ENCODE assay signal across 1 cellular context in genomic region chr12:121128908-121129704, GRCh38.
A peak's percentile ranks its signal among the peaks of the same experiment; 100 is the strongest.
TF ChIP-seq lines count a peak whose summit lies in the region.

No MANE protein-coding gene starts in this region.

TF ChIP-seq in K562, 482 proteins besides CTCF, POLR2A, EP300 and RAD21 (continued from another document and continues in another):
- TF ChIP-seq, protein P1, sequence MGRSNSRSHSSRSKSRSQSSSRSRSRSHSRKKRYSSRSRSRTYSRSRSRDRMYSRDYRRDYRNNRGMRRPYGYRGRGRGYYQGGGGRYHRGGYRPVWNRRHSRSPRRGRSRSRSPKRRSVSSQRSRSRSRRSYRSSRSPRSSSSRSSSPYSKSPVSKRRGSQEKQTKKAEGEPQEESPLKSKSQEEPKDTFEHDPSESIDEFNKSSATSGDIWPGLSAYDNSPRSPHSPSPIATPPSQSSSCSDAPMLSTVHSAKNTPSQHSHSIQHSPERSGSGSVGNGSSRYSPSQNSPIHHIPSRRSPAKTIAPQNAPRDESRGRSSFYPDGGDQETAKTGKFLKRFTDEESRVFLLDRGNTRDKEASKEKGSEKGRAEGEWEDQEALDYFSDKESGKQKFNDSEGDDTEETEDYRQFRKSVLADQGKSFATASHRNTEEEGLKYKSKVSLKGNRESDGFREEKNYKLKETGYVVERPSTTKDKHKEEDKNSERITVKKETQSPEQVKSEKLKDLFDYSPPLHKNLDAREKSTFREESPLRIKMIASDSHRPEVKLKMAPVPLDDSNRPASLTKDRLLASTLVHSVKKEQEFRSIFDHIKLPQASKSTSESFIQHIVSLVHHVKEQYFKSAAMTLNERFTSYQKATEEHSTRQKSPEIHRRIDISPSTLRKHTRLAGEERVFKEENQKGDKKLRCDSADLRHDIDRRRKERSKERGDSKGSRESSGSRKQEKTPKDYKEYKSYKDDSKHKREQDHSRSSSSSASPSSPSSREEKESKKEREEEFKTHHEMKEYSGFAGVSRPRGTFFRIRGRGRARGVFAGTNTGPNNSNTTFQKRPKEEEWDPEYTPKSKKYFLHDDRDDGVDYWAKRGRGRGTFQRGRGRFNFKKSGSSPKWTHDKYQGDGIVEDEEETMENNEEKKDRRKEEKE (IDR thresholded peaks at IDR 0.05; ENCODE audit: borderline replicate concordance in 1 of 2, control insufficient read depth in 1 of 2, low read depth in 2 of 2, low read length in 1 of 2): no peak
- no peak for TF ChIP-seq PHB (CRISPR knock-in tag; IDR thresholded peaks at IDR 0.05)
- TF ChIP-seq ZBTB12 (CRISPR knock-in tag; IDR thresholded peaks at IDR 0.05): no peak
- peak; percentile 14; the same call in 1 of the 2 replicates for TF ChIP-seq HCFC1 (IDR thresholded peaks at IDR 0.05; ENCODE audit: low read depth, low read length)
- TF ChIP-seq, protein P2, sequence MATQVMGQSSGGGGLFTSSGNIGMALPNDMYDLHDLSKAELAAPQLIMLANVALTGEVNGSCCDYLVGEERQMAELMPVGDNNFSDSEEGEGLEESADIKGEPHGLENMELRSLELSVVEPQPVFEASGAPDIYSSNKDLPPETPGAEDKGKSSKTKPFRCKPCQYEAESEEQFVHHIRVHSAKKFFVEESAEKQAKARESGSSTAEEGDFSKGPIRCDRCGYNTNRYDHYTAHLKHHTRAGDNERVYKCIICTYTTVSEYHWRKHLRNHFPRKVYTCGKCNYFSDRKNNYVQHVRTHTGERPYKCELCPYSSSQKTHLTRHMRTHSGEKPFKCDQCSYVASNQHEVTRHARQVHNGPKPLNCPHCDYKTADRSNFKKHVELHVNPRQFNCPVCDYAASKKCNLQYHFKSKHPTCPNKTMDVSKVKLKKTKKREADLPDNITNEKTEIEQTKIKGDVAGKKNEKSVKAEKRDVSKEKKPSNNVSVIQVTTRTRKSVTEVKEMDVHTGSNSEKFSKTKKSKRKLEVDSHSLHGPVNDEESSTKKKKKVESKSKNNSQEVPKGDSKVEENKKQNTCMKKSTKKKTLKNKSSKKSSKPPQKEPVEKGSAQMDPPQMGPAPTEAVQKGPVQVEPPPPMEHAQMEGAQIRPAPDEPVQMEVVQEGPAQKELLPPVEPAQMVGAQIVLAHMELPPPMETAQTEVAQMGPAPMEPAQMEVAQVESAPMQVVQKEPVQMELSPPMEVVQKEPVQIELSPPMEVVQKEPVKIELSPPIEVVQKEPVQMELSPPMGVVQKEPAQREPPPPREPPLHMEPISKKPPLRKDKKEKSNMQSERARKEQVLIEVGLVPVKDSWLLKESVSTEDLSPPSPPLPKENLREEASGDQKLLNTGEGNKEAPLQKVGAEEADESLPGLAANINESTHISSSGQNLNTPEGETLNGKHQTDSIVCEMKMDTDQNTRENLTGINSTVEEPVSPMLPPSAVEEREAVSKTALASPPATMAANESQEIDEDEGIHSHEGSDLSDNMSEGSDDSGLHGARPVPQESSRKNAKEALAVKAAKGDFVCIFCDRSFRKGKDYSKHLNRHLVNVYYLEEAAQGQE (CRISPR knock-in tag; IDR thresholded peaks at IDR 0.05; ENCODE audit: low read depth): no peak
- TF ChIP-seq ZNF347 (CRISPR knock-in tag; IDR thresholded peaks at IDR 0.05; ENCODE audit: low read depth): no peak
- peak; percentile 57 for TF ChIP-seq MYC (IDR thresholded peaks at IDR 0.05; ENCODE audit: low read depth, low read length)
- TF ChIP-seq MYC (CRISPR knock-in tag; IDR thresholded peaks at IDR 0.05; ENCODE audit: borderline replicate concordance, low read depth): no peak
- no peak for TF ChIP-seq POLR3G (IDR thresholded peaks at IDR 0.05; ENCODE audit: extremely low read depth, insufficient read length, insufficient replicate concordance)
- TF ChIP-seq CXXC5 (CRISPR knock-in tag; IDR thresholded peaks at IDR 0.05): peak; percentile 27; the same call in 1 of the 2 replicates
- no peak for TF ChIP-seq SAFB2 (IDR thresholded peaks at IDR 0.05; ENCODE audit: borderline replicate concordance, low read depth, low read length, severe bottlenecking)
- TF ChIP-seq HNRNPL (IDR thresholded peaks at IDR 0.05; ENCODE audit: low read depth, low read length): no peak
- TF ChIP-seq NR2C2 (CRISPR knock-in tag; IDR thresholded peaks at IDR 0.05): no peak
- TF ChIP-seq NR2C2 (tag; IDR thresholded peaks at IDR 0.05): peak; percentile 79; the same call in 1 of the 2 replicates
- no peak for TF ChIP-seq STAT5A (IDR thresholded peaks at IDR 0.05; ENCODE audit: borderline replicate concordance, low read length)
- no peak for TF ChIP-seq ZNF584 (CRISPR knock-in tag; IDR thresholded peaks at IDR 0.05; ENCODE audit: low read depth)
- no peak for TF ChIP-seq ELK3 (CRISPR knock-in tag; IDR thresholded peaks at IDR 0.05)
- TF ChIP-seq ZNF133 (CRISPR knock-in tag; IDR thresholded peaks at IDR 0.05): no peak
- 0 out of 2 replicates have a peak, but pooled peaks have one; percentile 5 for TF ChIP-seq SMAD3 (CRISPR knock-in tag; conservative IDR thresholded peaks at IDR 0.05)
- no peak for TF ChIP-seq ZNF609 (CRISPR knock-in tag; IDR thresholded peaks at IDR 0.05; ENCODE audit: borderline replicate concordance)
- TF ChIP-seq RBM22 (IDR thresholded peaks at IDR 0.05; ENCODE audit: low read depth, low read length, poor library complexity, severe bottlenecking): no peak
- TF ChIP-seq SNAPC5 (CRISPR knock-in tag; IDR thresholded peaks at IDR 0.05): no peak
- TF ChIP-seq SIRT6 (IDR thresholded peaks at IDR 0.05; ENCODE audit: low read depth, low read length): no peak
- TF ChIP-seq, protein P3, sequence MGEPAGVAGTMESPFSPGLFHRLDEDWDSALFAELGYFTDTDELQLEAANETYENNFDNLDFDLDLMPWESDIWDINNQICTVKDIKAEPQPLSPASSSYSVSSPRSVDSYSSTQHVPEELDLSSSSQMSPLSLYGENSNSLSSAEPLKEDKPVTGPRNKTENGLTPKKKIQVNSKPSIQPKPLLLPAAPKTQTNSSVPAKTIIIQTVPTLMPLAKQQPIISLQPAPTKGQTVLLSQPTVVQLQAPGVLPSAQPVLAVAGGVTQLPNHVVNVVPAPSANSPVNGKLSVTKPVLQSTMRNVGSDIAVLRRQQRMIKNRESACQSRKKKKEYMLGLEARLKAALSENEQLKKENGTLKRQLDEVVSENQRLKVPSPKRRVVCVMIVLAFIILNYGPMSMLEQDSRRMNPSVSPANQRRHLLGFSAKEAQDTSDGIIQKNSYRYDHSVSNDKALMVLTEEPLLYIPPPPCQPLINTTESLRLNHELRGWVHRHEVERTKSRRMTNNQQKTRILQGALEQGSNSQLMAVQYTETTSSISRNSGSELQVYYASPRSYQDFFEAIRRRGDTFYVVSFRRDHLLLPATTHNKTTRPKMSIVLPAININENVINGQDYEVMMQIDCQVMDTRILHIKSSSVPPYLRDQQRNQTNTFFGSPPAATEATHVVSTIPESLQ (CRISPR knock-in tag; IDR thresholded peaks at IDR 0.05): 0 out of 2 replicates have a peak, but pooled peaks have one; percentile 68
- TF ChIP-seq, protein P4, sequence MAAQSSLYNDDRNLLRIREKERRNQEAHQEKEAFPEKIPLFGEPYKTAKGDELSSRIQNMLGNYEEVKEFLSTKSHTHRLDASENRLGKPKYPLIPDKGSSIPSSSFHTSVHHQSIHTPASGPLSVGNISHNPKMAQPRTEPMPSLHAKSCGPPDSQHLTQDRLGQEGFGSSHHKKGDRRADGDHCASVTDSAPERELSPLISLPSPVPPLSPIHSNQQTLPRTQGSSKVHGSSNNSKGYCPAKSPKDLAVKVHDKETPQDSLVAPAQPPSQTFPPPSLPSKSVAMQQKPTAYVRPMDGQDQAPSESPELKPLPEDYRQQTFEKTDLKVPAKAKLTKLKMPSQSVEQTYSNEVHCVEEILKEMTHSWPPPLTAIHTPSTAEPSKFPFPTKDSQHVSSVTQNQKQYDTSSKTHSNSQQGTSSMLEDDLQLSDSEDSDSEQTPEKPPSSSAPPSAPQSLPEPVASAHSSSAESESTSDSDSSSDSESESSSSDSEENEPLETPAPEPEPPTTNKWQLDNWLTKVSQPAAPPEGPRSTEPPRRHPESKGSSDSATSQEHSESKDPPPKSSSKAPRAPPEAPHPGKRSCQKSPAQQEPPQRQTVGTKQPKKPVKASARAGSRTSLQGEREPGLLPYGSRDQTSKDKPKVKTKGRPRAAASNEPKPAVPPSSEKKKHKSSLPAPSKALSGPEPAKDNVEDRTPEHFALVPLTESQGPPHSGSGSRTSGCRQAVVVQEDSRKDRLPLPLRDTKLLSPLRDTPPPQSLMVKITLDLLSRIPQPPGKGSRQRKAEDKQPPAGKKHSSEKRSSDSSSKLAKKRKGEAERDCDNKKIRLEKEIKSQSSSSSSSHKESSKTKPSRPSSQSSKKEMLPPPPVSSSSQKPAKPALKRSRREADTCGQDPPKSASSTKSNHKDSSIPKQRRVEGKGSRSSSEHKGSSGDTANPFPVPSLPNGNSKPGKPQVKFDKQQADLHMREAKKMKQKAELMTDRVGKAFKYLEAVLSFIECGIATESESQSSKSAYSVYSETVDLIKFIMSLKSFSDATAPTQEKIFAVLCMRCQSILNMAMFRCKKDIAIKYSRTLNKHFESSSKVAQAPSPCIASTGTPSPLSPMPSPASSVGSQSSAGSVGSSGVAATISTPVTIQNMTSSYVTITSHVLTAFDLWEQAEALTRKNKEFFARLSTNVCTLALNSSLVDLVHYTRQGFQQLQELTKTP (IDR thresholded peaks at IDR 0.05; ENCODE audit: low read depth in 1 of 2, partially characterized antibody in 2 of 2): peak in 1 of 2 experiments; percentile 51
- TF ChIP-seq, protein P5, sequence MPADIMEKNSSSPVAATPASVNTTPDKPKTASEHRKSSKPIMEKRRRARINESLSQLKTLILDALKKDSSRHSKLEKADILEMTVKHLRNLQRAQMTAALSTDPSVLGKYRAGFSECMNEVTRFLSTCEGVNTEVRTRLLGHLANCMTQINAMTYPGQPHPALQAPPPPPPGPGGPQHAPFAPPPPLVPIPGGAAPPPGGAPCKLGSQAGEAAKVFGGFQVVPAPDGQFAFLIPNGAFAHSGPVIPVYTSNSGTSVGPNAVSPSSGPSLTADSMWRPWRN (IDR thresholded peaks at IDR 0.05; ENCODE audit: low read depth): no peak
- no peak for TF ChIP-seq ZNF780A (CRISPR knock-in tag; IDR thresholded peaks at IDR 0.05)
- no peak for TF ChIP-seq GABPA (tag; conservative IDR thresholded peaks at IDR 0.05; ENCODE audit: low read depth)
- TF ChIP-seq BDP1 (IDR thresholded peaks at IDR 0.05; ENCODE audit: insufficient read depth, insufficient read length): no peak
